11 cellular contexts compared by ENCODE assay signal in the genomic region with DNA sequence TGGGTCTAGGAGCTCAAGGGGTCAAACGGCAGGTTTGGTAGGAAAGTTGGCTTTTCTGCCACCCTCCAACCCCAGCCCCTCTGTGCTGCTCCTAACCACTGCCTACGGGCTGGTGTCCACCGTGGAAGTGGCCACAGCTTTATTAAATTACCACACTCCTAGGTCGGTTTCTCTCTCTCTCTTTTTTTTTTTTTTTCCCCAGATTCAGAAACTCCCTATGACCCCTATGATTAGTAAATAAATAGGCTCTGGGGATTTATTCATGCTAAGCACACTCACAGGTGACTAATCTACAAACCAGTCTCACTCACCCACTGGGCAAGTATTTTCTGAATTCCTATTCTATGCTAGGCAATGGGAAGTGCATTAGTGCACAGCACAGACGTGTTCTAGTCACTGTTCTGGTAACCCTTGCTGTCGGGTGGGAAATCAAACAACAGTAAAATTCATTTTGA. TPM values are rescaled to one million over a fixed set of nuclear protein-coding genes. Genes with fewer than 3 reads are reported as not detected.
DNase-seq lines count a peak whose midpoint lies in the region; ATAC-seq and TF ChIP-seq lines count a peak whose summit lies in the region.
"Had no signal": no experiment of that assay in that cellular context is flagged by ENCODE, and none has a peak within 500 bp of the region (broad histone marks: within the 10 kb centered on the region; RNA-seq: fewer than 3 reads in every experiment).

No MANE protein-coding gene starts in this region.

- CTCF ChIA-PET in activated CD4-positive, alpha-beta T cell treated with anti-CD3 and anti-CD28 coated beads for 36 hours (lab: Charles Lee), result interaction anchor here (0.6 to 4.3 kb wide), 5 partner anchors 9 to 1515 kb away, joined by 3 to 27 read pairs (median 4); a partner anchor contains a TSS
- CTCF ChIA-PET in SK-N-SH (lab: Yijun Ruan, JAX), result interaction anchor here (0.9 to 2.5 kb wide), 6 partner anchors 8 to 16 kb away, joined by 3 to 18 read pairs (median 6); a partner anchor contains a TSS

- H3K4me2 ChIP-seq in SK-N-SH (peak overlapping the region; percentile 62), fibroblast of lung (ENCODE audit: extremely low read depth, insufficient read depth, low read length) (peak overlapping the region; percentile 79)

- no peak for ATAC-seq in activated CD4-positive, alpha-beta T cell treated with anti-CD3 and anti-CD28 coated beads for 36 hours
- no peak for ATAC-seq in stimulated activated memory B cell treated with anti-CD40 and anti-IgM and Interleukin-4, amounts not matched to agents 10 μg/mL and 1 μg/mL and 100 μg/mL, for 72 hours
- ATAC-seq in heart left ventricle, result no peak

- peaks cover 61% of the 10 kb centered on the region for H3K4me1 Mint-ChIP-seq in activated CD4-positive, alpha-beta T cell treated with anti-CD3 and anti-CD28 coated beads for 36 hours
- peaks cover 85% of the 10 kb centered on the region for H3K4me1 Mint-ChIP-seq in stimulated activated memory B cell treated with anti-CD40 and anti-IgM and Interleukin-4, amounts not matched to agents 10 μg/mL and 1 μg/mL and 100 μg/mL, for 72 hours

- no peaks in the 10 kb centered on the region for H3K36me3 Mint-ChIP-seq in activated CD4-positive, alpha-beta T cell treated with anti-CD3 and anti-CD28 coated beads for 36 hours (ENCODE audit: low read depth)
- H3K36me3 Mint-ChIP-seq in stimulated activated memory B cell treated with anti-CD40 and anti-IgM and Interleukin-4, amounts not matched to agents 10 μg/mL and 1 μg/mL and 100 μg/mL, for 72 hours, result no peaks in the 10 kb centered on the region

- peaks cover 30% of the 10 kb centered on the region for H3F3A ChIP-seq in SK-N-SH (replicated peaks; ENCODE audit: insufficient read depth)

- H3K27me3 Mint-ChIP-seq in activated CD4-positive, alpha-beta T cell treated with anti-CD3 and anti-CD28 coated beads for 36 hours, result no peaks in the 10 kb centered on the region
- H3K27me3 Mint-ChIP-seq in stimulated activated memory B cell treated with anti-CD40 and anti-IgM and Interleukin-4, amounts not matched to agents 10 μg/mL and 1 μg/mL and 100 μg/mL, for 72 hours, result no peaks in the 10 kb centered on the region

- no peak for DNase-seq in activated CD4-positive, alpha-beta T cell treated with anti-CD3 and anti-CD28 coated beads for 36 hours
- no peak for DNase-seq in activated CD4-positive, alpha-beta T cell treated with anti-CD3 and anti-CD28 coated beads for 48 hours
- no peak for DNase-seq in SK-N-SH
- DNase-seq in fibroblast of lung (ENCODE audit: low read depth in 2 of 2), result peak; percentile 64 to 96
- DNase-seq in heart left ventricle, result no peak
- DNase-seq in NCI-H526 treated with DMSO at 0.1 percent for 48 hours (lab: John Stamatoyannopoulos, UW), result no peak
- no peak for DNase-seq in retina
- DNase-seq: AML-193, NCI-H1092, uterus had no signal

- no peak for TF ChIP-seq RAD21 in SK-N-SH (IDR thresholded peaks at IDR 0.05; ENCODE audit: low read length)

- 0 out of 2 replicates have a peak overlapping the region, but pooled peaks have one; percentile 27 for H3K9ac ChIP-seq in SK-N-SH
- H3K9ac ChIP-seq in fibroblast of lung (ENCODE audit: insufficient read depth, low read length), result no peak overlapping the region

- WGBS in SK-N-SH (ENCODE audit: low lambda C conversion rate), result 22% methylated on average over 6 of the region's 6 CpGs
- 66 to 77% (median 71%) methylated on average over 6 of the region's 6 CpGs for whole genome bisulfite sequencing in heart left ventricle, 4 donors

- POLR2A ChIA-PET in activated CD4-positive, alpha-beta T cell treated with anti-CD3 and anti-CD28 coated beads for 36 hours (lab: Charles Lee), result interaction anchor here (0.7 kb wide), 1 partner anchor 9 kb away, joined by 8 read pairs; no protein-coding TSS in a partner anchor
- POLR2A ChIA-PET in SK-N-SH (lab: Yijun Ruan, JAX), result no interaction called here

- no peak overlapping the region for H3K4me3 Mint-ChIP-seq in activated CD4-positive, alpha-beta T cell treated with anti-CD3 and anti-CD28 coated beads for 36 hours
- H3K4me3 Mint-ChIP-seq in stimulated activated memory B cell treated with anti-CD40 and anti-IgM and Interleukin-4, amounts not matched to agents 10 μg/mL and 1 μg/mL and 100 μg/mL, for 72 hours, result peak overlapping the region; percentile 3

- H3K4me3 ChIP-seq in SK-N-SH (ENCODE audit: low read depth in 2 of 2, low read length in 1 of 2) (no peak overlapping the region), fibroblast of lung (replicated peaks in 1 of 4; ENCODE audit: control extremely low read depth in 1 of 4, insufficient read depth in 1 of 4, low read depth in 3 of 4, low read length in 4 of 4) (no peak overlapping the region), heart left ventricle (no peak overlapping the region)
- H3K4me3 ChIP-seq: uterus had no signal

- peak overlapping the region in 1 of 2 experiments; percentile 59; a peak in 2 of 4 replicates for H3K27ac ChIP-seq in SK-N-SH (ENCODE audit: low read depth in 2 of 2, low read length in 1 of 2)
- H3K27ac ChIP-seq in fibroblast of lung (ENCODE audit: insufficient read depth, low read length), result peak overlapping the region; percentile 60
- peak overlapping the region in 3 of 12 donors; percentile 6 to 49 (median 25) for H3K27ac ChIP-seq in heart left ventricle

- TF ChIP-seq POLR2A in heart left ventricle (IDR thresholded peaks at IDR 0.05), result no peak

- H3K27me3 ChIP-seq in SK-N-SH (ENCODE audit: insufficient read depth) (no peaks in the 10 kb centered on the region), fibroblast of lung (ENCODE audit: control insufficient read depth, insufficient read depth, low read length) (no peaks in the 10 kb centered on the region), heart left ventricle (no peaks in the 10 kb centered on the region)
- H3K27me3 ChIP-seq: uterus had no signal

- H3K4me1 ChIP-seq in SK-N-SH (ENCODE audit: control insufficient read depth in 1 of 2, insufficient read depth in 2 of 2, low read depth in 1 of 2, low read length in 1 of 2), result peaks cover 4 to 28% of the 10 kb centered on the region in 2 experiments; a peak in 2 of 4 replicates
- H3K4me1 ChIP-seq in fibroblast of lung (ENCODE audit: control insufficient read depth, extremely low read depth, insufficient read depth, low read length), result peaks cover 18% of the 10 kb centered on the region
- peaks cover 0 to 46% (median 29%) of the 10 kb centered on the region in 12 donors for H3K4me1 ChIP-seq in heart left ventricle
- H3K4me1 ChIP-seq: uterus had no signal

- no peaks in the 10 kb centered on the region for H3K9me3 Mint-ChIP-seq in activated CD4-positive, alpha-beta T cell treated with anti-CD3 and anti-CD28 coated beads for 36 hours (ENCODE audit: low read depth)
- H3K9me3 Mint-ChIP-seq in stimulated activated memory B cell treated with anti-CD40 and anti-IgM and Interleukin-4, amounts not matched to agents 10 μg/mL and 1 μg/mL and 100 μg/mL, for 72 hours, result no peaks in the 10 kb centered on the region

- H3K79me2 ChIP-seq in SK-N-SH (ENCODE audit: insufficient read depth) (no peaks in the 10 kb centered on the region), fibroblast of lung (ENCODE audit: control insufficient read depth, insufficient read depth, low read length) (no peaks in the 10 kb centered on the region)

- H3K9me2 ChIP-seq in SK-N-SH, result no peaks in the 10 kb centered on the region

- H3K27ac Mint-ChIP-seq in activated CD4-positive, alpha-beta T cell treated with anti-CD3 and anti-CD28 coated beads for 36 hours, result peak overlapping the region; percentile 15
- H3K27ac Mint-ChIP-seq in stimulated activated memory B cell treated with anti-CD40 and anti-IgM and Interleukin-4, amounts not matched to agents 10 μg/mL and 1 μg/mL and 100 μg/mL, for 72 hours, result peak overlapping the region; percentile 95

- H3K36me3 ChIP-seq in SK-N-SH (replicated peaks in 1 of 2; ENCODE audit: control insufficient read depth in 1 of 2, insufficient read depth in 2 of 2, low read length in 1 of 2) (no peaks in the 10 kb centered on the region), fibroblast of lung (ENCODE audit: control insufficient read depth, insufficient read depth, low read length) (no peaks in the 10 kb centered on the region), heart left ventricle (no peaks in the 10 kb centered on the region)
- H3K36me3 ChIP-seq: uterus had no signal

- TF ChIP-seq CTCF in SK-N-SH (IDR thresholded peaks at IDR 0.05), result no peak
- no peak for TF ChIP-seq CTCF in fibroblast of lung (conservative IDR thresholded peaks at IDR 0.05 in 1 of 2, IDR thresholded peaks at IDR 0.05 in 1 of 2; ENCODE audit: low read depth in 1 of 2, low read length in 2 of 2)
- TF ChIP-seq CTCF in heart left ventricle (IDR thresholded peaks at IDR 0.05), result no peak

- H3K9me3 ChIP-seq in SK-N-SH (no peaks in the 10 kb centered on the region), fibroblast of lung (ENCODE audit: control insufficient read depth, insufficient read depth, low read depth, low read length) (no peaks in the 10 kb centered on the region), heart left ventricle (no peaks in the 10 kb centered on the region)
- H3K9me3 ChIP-seq: uterus had no signal

- H2AFZ ChIP-seq in SK-N-SH (ENCODE audit: low read depth) (no peak overlapping the region), fibroblast of lung (ENCODE audit: low read length) (no peak overlapping the region)

- 0 out of 4 replicates have a peak, but pooled peaks of 1 of the 2 experiments have one; percentile 20 for TF ChIP-seq EP300 in SK-N-SH (IDR thresholded peaks at IDR 0.05; ENCODE audit: borderline replicate concordance in 1 of 2, low read depth in 1 of 2, low read length in 1 of 2)

- intact Hi-C loops in activated CD4-positive, alpha-beta T cell treated with anti-CD3 and anti-CD28 coated beads for 36 hours (cut with DNase I, micrococcal nuclease), result no loop called here
- intact Hi-C loops in heart left ventricle (cut with DNase I), result loop anchor here in 1 of 10 donors (2.0 kb wide), 1 partner anchor 16 kb away; no protein-coding TSS in a partner anchor

- H4K20me1 ChIP-seq in SK-N-SH (ENCODE audit: insufficient read depth) (no peaks in the 10 kb centered on the region), fibroblast of lung (ENCODE audit: control insufficient read depth, extremely low read depth, insufficient read depth, low read length) (no peaks in the 10 kb centered on the region)

RNA-seq across cellular contexts. Expression of a gene that starts 8.7 kb away (rescaled TPM):
- total RNA-seq in activated CD4-positive, alpha-beta T cell treated with anti-CD3 and anti-CD28 coated beads for 36 hours, result 10 to 100 TPM; 91.3 to 91.9 TPM
- polyA plus RNA-seq in SK-N-SH (2012; rRNA removed), result 68.4 and 90.9 TPM in 2 replicates
- polyA plus RNA-seq in SK-N-SH (2012; cell fraction: cytosol; rRNA removed), result 85.1 and 94.5 TPM in 2 replicates
- 82.2 and 158 TPM in 2 replicates for polyA plus RNA-seq in SK-N-SH (2012; cell fraction: nucleus; rRNA removed)
- 41.9 and 46.2 TPM in 2 replicates for total RNA-seq in fibroblast of lung
- polyA plus RNA-seq in fibroblast of lung, result 83.2 and 113 TPM in 2 replicates
- 46.6 and 59.9 TPM in 2 replicates for polyA plus RNA-seq in fibroblast of lung (2012)
- polyA minus RNA-seq in fibroblast of lung (ENCODE audit: low replicate concordance), result 24.9 and 64.0 TPM in 2 replicates
- 10 to 100 TPM; 23.9 to 38.2 (median 27.1) TPM for total RNA-seq in heart left ventricle
- 10 to 100 TPM; 13.7 to 34.0 TPM for polyA plus RNA-seq in heart left ventricle

RNA-seq across cellular contexts. Expression of a gene that starts 19.0 kb away (rescaled TPM):
- 1 to 10 TPM; 3.5 to 7.0 TPM for total RNA-seq in activated CD4-positive, alpha-beta T cell treated with anti-CD3 and anti-CD28 coated beads for 36 hours
- polyA plus RNA-seq in SK-N-SH (2012; rRNA removed), result 1.6 and 1.7 TPM in 2 replicates
- polyA plus RNA-seq in SK-N-SH (2012; cell fraction: cytosol; rRNA removed), result 1.4 TPM in 2 replicates
- polyA plus RNA-seq in SK-N-SH (2012; cell fraction: nucleus; rRNA removed), result 3.5 and 4.8 TPM in 2 replicates
- total RNA-seq in fibroblast of lung, result 1.5 and 3.1 TPM in 2 replicates
- polyA plus RNA-seq in fibroblast of lung, result 2.7 and 3.2 TPM in 2 replicates
- polyA plus RNA-seq in fibroblast of lung (2012), result 2.2 and 2.3 TPM in 2 replicates
- 1.6 and 2.0 TPM in 2 replicates for polyA minus RNA-seq in fibroblast of lung (ENCODE audit: low replicate concordance)
- 10 to 100 TPM in 8 of 9 donors, 1 to 10 TPM in 1; 7.8 to 45.0 (median 15.2) TPM for total RNA-seq in heart left ventricle
- polyA plus RNA-seq in heart left ventricle, result 10 to 100 TPM in 1 of 2 donors, 1 to 10 TPM in 1; 7.1 to 24.6 TPM

Comparison
In these comparisons a context has a peak if more than half of its experiments do, and no peak if none do; other contexts are left out.
1. DNase-seq: peak in fibroblast of lung (2 of 2); none in activated CD4-positive, alpha-beta T cell treated with anti-CD3 and anti-CD28 coated beads for 36 hours (single experiment), activated CD4-positive, alpha-beta T cell treated with anti-CD3 and anti-CD28 coated beads for 48 hours (single experiment), SK-N-SH (single experiment), heart left ventricle (0 of 5), NCI-H526 treated with DMSO at 0.1 percent for 48 hours (single experiment) and retina (single experiment).